ENCODE assay signal across 1 cellular context in the genomic region with DNA sequence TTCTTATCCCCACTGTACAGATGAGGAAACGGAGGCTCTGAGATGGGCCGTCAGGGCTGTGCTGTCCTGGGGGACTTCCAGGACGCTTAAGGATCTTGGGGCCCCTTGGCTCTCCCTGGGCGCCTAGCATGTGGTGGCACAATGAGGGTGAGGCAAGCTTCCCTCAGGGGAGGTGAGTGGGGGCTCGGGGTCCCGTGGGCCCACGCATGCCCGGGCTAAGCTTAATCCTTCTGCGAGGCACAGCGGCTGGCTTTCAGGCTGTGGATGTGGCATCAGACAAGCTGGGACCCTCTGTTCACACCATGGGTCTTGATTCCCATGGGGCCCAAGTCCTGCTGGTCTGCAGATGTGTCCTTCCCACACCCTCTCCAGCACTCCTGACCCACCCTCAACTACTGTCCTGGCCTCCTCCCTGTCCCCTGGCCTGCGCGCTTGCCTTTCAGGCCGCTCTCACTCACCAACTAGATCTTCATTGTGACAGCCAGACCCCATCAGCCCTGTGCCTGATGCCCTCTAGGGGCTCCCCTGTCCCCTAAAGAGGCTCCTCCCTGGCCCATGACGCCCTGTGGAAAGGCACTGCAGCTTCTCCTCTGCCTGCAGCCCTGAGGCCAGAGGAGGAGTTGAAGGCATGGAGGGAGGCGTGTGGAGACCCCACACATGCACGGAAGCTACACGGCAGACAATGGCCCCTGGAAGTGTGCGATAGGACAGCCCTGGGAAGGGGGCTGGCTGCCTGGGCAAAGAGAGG.
A peak's percentile ranks its signal among the peaks of the same experiment; 100 is the strongest.
TF ChIP-seq lines count a peak whose summit lies in the region.

No MANE protein-coding gene starts in this region.

TF ChIP-seq in HepG2, 621 proteins besides CTCF, POLR2A, EP300 and RAD21:
- TF ChIP-seq, protein P1, sequence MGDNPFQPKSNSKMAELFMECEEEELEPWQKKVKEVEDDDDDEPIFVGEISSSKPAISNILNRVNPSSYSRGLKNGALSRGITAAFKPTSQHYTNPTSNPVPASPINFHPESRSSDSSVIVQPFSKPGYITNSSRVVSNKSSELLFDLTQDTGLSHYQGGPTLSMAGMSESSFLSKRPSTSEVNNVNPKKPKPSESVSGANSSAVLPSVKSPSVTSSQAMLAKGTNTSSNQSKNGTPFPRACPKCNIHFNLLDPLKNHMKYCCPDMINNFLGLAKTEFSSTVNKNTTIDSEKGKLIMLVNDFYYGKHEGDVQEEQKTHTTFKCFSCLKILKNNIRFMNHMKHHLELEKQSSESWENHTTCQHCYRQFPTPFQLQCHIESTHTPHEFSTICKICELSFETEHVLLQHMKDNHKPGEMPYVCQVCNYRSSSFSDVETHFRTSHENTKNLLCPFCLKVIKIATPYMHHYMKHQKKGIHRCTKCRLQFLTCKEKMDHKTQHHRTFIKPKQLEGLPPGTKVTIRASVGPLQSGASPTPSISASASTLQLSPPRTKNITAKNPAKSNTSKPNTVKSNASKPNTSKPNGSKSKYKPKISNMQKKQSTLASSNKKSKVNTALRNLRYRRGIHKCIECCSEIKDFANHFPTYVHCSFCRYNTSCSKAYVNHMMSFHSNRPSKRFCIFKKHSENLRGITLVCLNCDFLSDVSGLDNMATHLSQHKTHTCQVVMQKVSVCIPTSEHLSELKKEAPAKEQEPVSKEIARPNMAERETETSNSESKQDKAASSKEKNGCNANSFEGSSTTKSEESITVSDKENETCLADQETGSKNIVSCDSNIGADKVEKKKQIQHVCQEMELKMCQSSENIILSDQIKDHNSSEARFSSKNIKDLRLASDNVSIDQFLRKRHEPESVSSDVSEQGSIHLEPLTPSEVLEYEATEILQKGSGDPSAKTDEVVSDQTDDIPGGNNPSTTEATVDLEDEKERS (CRISPR knock-in tag; IDR thresholded peaks at IDR 0.05) = no peak
- TF ChIP-seq STAG1 (CRISPR knock-in tag; IDR thresholded peaks at IDR 0.05) = peak; percentile 4; the same call in 1 of the 2 replicates
